Comparison of ENCODE assay signal across 11 cellular contexts in genomic region chr4:36489798-36490197, GRCh38.
"Had no signal": no experiment of that assay in that cellular context is flagged by ENCODE, and none has a peak within 500 bp of the region (broad histone marks: within the 10 kb centered on the region; RNA-seq: fewer than 3 reads in every experiment).

No MANE protein-coding gene starts in this region.

- H3K4me3 ChIP-seq: GM23248, GM23338, HAP-1 had no signal

- H3K9ac ChIP-seq: GM23248 had no signal

- H3K27ac Mint-ChIP-seq: GM23338, H9, HFFc6 had no signal

- H2AFZ ChIP-seq: GM23248, GM23338 had no signal

- H3K27ac ChIP-seq: GM23248 had no signal

- FAIRE-seq: H1, H54 had no signal

- DNase-seq: GM23248, GOT3, H7, H9, HCEC 1CT, HFFc6 had no signal

- H3K4me2 ChIP-seq: GM23338 had no signal

- H3K9me3 Mint-ChIP-seq: GM23338, H9 had no signal

- H3K4me3 Mint-ChIP-seq: GM23338, H9, HFFc6 had no signal

- H3K36me3 ChIP-seq: HAP-1 had no signal

- H3K4me1 ChIP-seq: HAP-1 had no signal

- H3K9me3 ChIP-seq: HAP-1 had no signal

- ATAC-seq: GM23338, HCT116 had no signal
